ENCODE assay signal across 8 cellular contexts in genomic region chr9:131668439-131669233, GRCh38.
DNase-seq lines count a peak whose midpoint lies in the region; ATAC-seq and TF ChIP-seq lines count a peak whose summit lies in the region.

No MANE protein-coding gene starts in this region.

- ATAC-seq in CD4-positive, CD25-positive, alpha-beta regulatory T cell (ENCODE audit: low read depth in 2 of 2), result peak; percentile 71 to 75
- ATAC-seq in GM21723 (IDR thresholded peaks at IDR 0.05; ENCODE audit: unreplicated experiment), result peak; percentile 36
- ATAC-seq in GM19397 (IDR thresholded peaks at IDR 0.05; ENCODE audit: unreplicated experiment), result no peak

- peaks cover 7% of the 10 kb centered on the region for H3K36me3 Mint-ChIP-seq in CD4-positive, CD25-positive, alpha-beta regulatory T cell

- TF ChIP-seq EP300 in sigmoid colon (IDR thresholded peaks at IDR 0.05), result no peak

- intact Hi-C loops in sigmoid colon (cut with DNase I), result no loop called here

- H3K36me3 ChIP-seq in CD4-positive, CD25-positive, alpha-beta regulatory T cell (ENCODE audit: control insufficient read depth, insufficient read depth, low read length), result no peaks in the 10 kb centered on the region
- no peaks in the 10 kb centered on the region for H3K36me3 ChIP-seq in sigmoid colon

- H3K27ac ChIP-seq in CD4-positive, CD25-positive, alpha-beta regulatory T cell (ENCODE audit: insufficient read depth, low read length, poor library complexity, severe bottlenecking), result peak overlapping the region; percentile 95
- H3K27ac ChIP-seq in sigmoid colon, result peak overlapping the region; percentile 67 to 86 (median 80)

- peak overlapping the region; percentile 97 to 99 (median 97) for H3K27ac Mint-ChIP-seq in CD4-positive, CD25-positive, alpha-beta regulatory T cell

- TF ChIP-seq POLR2A in sigmoid colon (IDR thresholded peaks at IDR 0.05), result no peak

- H3K4me3 Mint-ChIP-seq in CD4-positive, CD25-positive, alpha-beta regulatory T cell, result peak overlapping the region; percentile 80 to 86 (median 84)

- H3K4me1 ChIP-seq in CD4-positive, CD25-positive, alpha-beta regulatory T cell (ENCODE audit: control insufficient read depth, insufficient read depth, low read length, poor library complexity, severe bottlenecking), result peaks cover 82% of the 10 kb centered on the region
- H3K4me1 ChIP-seq in sigmoid colon, result peaks cover 0 to 59% (median 45%) of the 10 kb centered on the region in 4 donors

- H3K4me3 ChIP-seq in CD4-positive, CD25-positive, alpha-beta regulatory T cell (ENCODE audit: low read depth, low read length), result peak overlapping the region; percentile 51
- H3K4me3 ChIP-seq in sigmoid colon, result no peak overlapping the region

- H3K4me1 Mint-ChIP-seq in CD4-positive, CD25-positive, alpha-beta regulatory T cell, result peaks cover 58 to 93% (median 75%) of the 10 kb centered on the region in 4 donors

- no peaks in the 10 kb centered on the region for H3K9me3 Mint-ChIP-seq in CD4-positive, CD25-positive, alpha-beta regulatory T cell

- DNase-seq in CD4-positive, CD25-positive, alpha-beta regulatory T cell, result peak; percentile 58 to 83 (median 61)
- peak; percentile 62 for DNase-seq in NCI-H2171 (lab: John Stamatoyannopoulos, UW)
- peak; percentile 76 for DNase-seq in activated T-cell treated with anti-CD3 and anti-CD28 coated beads, Interleukin-2, amount 50 U/mL, for 1 hour
- peak; percentile 77 for DNase-seq in fibroblast of peridontal ligament (ENCODE audit: extremely low read depth)
- no peak for DNase-seq in sigmoid colon
- no peak for DNase-seq in HuH-7 (ENCODE audit: low spot score)

- H3K27me3 ChIP-seq in CD4-positive, CD25-positive, alpha-beta regulatory T cell (ENCODE audit: control insufficient read depth, insufficient read depth, low read length), result no peaks in the 10 kb centered on the region
- H3K27me3 ChIP-seq in sigmoid colon, result no peaks in the 10 kb centered on the region

- no peaks in the 10 kb centered on the region for H3K27me3 Mint-ChIP-seq in CD4-positive, CD25-positive, alpha-beta regulatory T cell

- 40 to 56% methylated on average over 14 of the region's 14 CpGs for WGBS in sigmoid colon, 2 donors

- no peak for TF ChIP-seq CTCF in sigmoid colon (IDR thresholded peaks at IDR 0.05)

- H3K9me3 ChIP-seq in CD4-positive, CD25-positive, alpha-beta regulatory T cell (ENCODE audit: control insufficient read depth in 2 of 2, low read length in 2 of 2), result no peaks in the 10 kb centered on the region
- H3K9me3 ChIP-seq in sigmoid colon, result no peaks in the 10 kb centered on the region

Comparison
In these comparisons a context has a peak if more than half of its experiments do, and no peak if none do; other contexts are left out.
1. DNase-seq: peak in CD4-positive, CD25-positive, alpha-beta regulatory T cell (3 of 3), NCI-H2171 (single experiment), activated T-cell treated with anti-CD3 and anti-CD28 coated beads, Interleukin-2, amount 50 U/mL, for 1 hour (single experiment) and fibroblast of peridontal ligament (single experiment); none in sigmoid colon (single experiment) and HuH-7 (single experiment).